Comparison of ENCODE assay signal across 9 cellular contexts in genomic region chr19:44742353-44743031, GRCh38. TPM values are rescaled to one million over a fixed set of nuclear protein-coding genes. Genes with fewer than 3 reads are reported as not detected.
DNase-seq lines count a peak whose midpoint lies in the region; ATAC-seq and TF ChIP-seq lines count a peak whose summit lies in the region.
"Not testable (repeated sequence)": the region's sequence is repeated elsewhere in the genome, so short reads cannot be mapped to it uniquely, and the experiment has no call there.
"Had no signal": no experiment of that assay in that cellular context is flagged by ENCODE, and none has a peak within 500 bp of the region (broad histone marks: within the 10 kb centered on the region; RNA-seq: fewer than 3 reads in every experiment).

No MANE protein-coding gene starts in this region.

- peaks cover 35% of the 10 kb centered on the region for H3K4me1 ChIP-seq in A673 (ENCODE audit: insufficient read depth, low read length, poor library complexity, severe bottlenecking)
- not testable (repeated sequence) for H3K4me1 ChIP-seq in HEK293 (ENCODE audit: control insufficient read depth, insufficient read depth, low read length)
- peaks cover 29% of the 10 kb centered on the region for H3K4me1 ChIP-seq in SJCRH30
- peaks cover 80% of the 10 kb centered on the region for H3K4me1 ChIP-seq in body of pancreas
- H3K4me1 ChIP-seq in fibroblast of lung (ENCODE audit: control insufficient read depth, extremely low read depth, insufficient read depth, low read length) = peaks cover 25% of the 10 kb centered on the region
- peaks cover 26 to 78% (median 62%) of the 10 kb centered on the region in 4 donors for H3K4me1 ChIP-seq in liver (ENCODE audit: control insufficient read depth in 4 of 4, insufficient read depth in 4 of 4, low read length in 3 of 4)
- peaks cover 59% of the 10 kb centered on the region for H3K4me1 ChIP-seq in osteoblast (ENCODE audit: insufficient read depth, low read length)
- H3K4me1 ChIP-seq in subcutaneous abdominal adipose tissue (ENCODE audit: control insufficient read depth in 5 of 5, insufficient read depth in 5 of 5, low read length in 5 of 5) = peaks cover 18 to 79% (median 52%) of the 10 kb centered on the region in 5 donors

- H3K27ac ChIP-seq in A673 (ENCODE audit: low read depth, low read length, poor library complexity, severe bottlenecking) (peak overlapping the region; percentile 65), HEK293 (ENCODE audit: extremely low read depth, low read depth, low read length) (peak overlapping the region; percentile 74), SJCRH30 (peak overlapping the region; percentile 44), body of pancreas (peak overlapping the region; percentile 84 to 98 (median 94)), fibroblast of lung (ENCODE audit: insufficient read depth, low read length) (peak overlapping the region; percentile 70), liver (ENCODE audit: low read depth in 1 of 2, low read length in 2 of 2) (peak overlapping the region; percentile 79 to 86), osteoblast (ENCODE audit: low read depth, low read length) (peak overlapping the region; percentile 98), subcutaneous abdominal adipose tissue (ENCODE audit: low read depth, low read length) (peak overlapping the region; percentile 86)

- not testable (repeated sequence) for H3K79me2 ChIP-seq in fibroblast of lung (ENCODE audit: control insufficient read depth, insufficient read depth, low read length); osteoblast (ENCODE audit: insufficient read depth, low read length)

- not testable (repeated sequence) for H3K9me3 ChIP-seq in A673 (ENCODE audit: low read depth, low read length, poor library complexity, severe bottlenecking); HEK293 (ENCODE audit: control insufficient read depth, insufficient read depth, low read depth, low read length); SJCRH30 (replicated peaks); body of pancreas; fibroblast of lung (ENCODE audit: control insufficient read depth, insufficient read depth, low read depth, low read length); liver (ENCODE audit: control insufficient read depth in 4 of 4, low read length in 3 of 4); osteoblast (ENCODE audit: low read depth, low read length); subcutaneous abdominal adipose tissue (ENCODE audit: control insufficient read depth in 5 of 5, low read length in 5 of 5)

- WGBS in body of pancreas, 2 donors = 47 to 53% methylated on average over 19 to 20 of the region's 20 CpGs
- WGBS in liver = 63% methylated on average over 20 of the region's 20 CpGs

- not testable (repeated sequence) for H4K20me1 ChIP-seq in fibroblast of lung (ENCODE audit: control insufficient read depth, extremely low read depth, insufficient read depth, low read length); osteoblast (ENCODE audit: insufficient read depth, low read length)

- TF ChIP-seq POLR2A in body of pancreas (IDR thresholded peaks at IDR 0.05) = peak in 1 of 3 donors; percentile 21

- POLR2A ChIA-PET in A673 (lab: Charles Lee; ENCODE audit: low non-redundant PET) = not testable (repeated sequence)
- POLR2A ChIA-PET in HEK293 (lab: Yijun Ruan, JAX) = interaction anchor here (0.5 to 1.5 kb wide), 4 partner anchors 11 to 77 kb away, joined by 3 to 4 read pairs (median 4); no protein-coding TSS in a partner anchor

- CTCF ChIA-PET in A673 (lab: Charles Lee) (interaction anchor here (0.6 kb wide), 1 partner anchor 19 kb away, joined by 3 read pairs; no protein-coding TSS in a partner anchor), HEK293 (lab: Yijun Ruan, JAX) (interaction anchor here (0.6 to 4.0 kb wide), 7 partner anchors 12 to 166 kb away, joined by 3 to 23 read pairs (median 5); no protein-coding TSS in a partner anchor)

- H3K4me3 ChIP-seq in A673 (ENCODE audit: low read depth, low read length, poor library complexity, severe bottlenecking); HEK293 (ENCODE audit: low read depth, low read length); SJCRH30; body of pancreas; fibroblast of lung (replicated peaks in 1 of 4; ENCODE audit: control extremely low read depth in 1 of 4, insufficient read depth in 1 of 4, low read depth in 3 of 4, low read length in 4 of 4): not testable (repeated sequence)
- H3K4me3 ChIP-seq in liver (ENCODE audit: low read depth in 1 of 3, low read length in 3 of 3) (peak overlapping the region in 1 of 3 donors; percentile 26), osteoblast (ENCODE audit: insufficient read depth, low read length) (peak overlapping the region; percentile 45), subcutaneous abdominal adipose tissue (ENCODE audit: low read depth in 1 of 5, low read length in 5 of 5) (peak overlapping the region in 1 of 5 donors; percentile 30)

- not testable (repeated sequence) for TF ChIP-seq RAD21 in liver (IDR thresholded peaks at IDR 0.05)

- intact Hi-C loops in A673 (cut with micrococcal nuclease; ENCODE audit: unreplicated experiment); body of pancreas (cut with DNase I): not testable (repeated sequence)

- H3K9ac ChIP-seq in fibroblast of lung (ENCODE audit: insufficient read depth, low read length) = not testable (repeated sequence)
- H3K9ac ChIP-seq in liver (ENCODE audit: low read depth in 1 of 2, low read length in 2 of 2) = peak overlapping the region; percentile 10 to 59
- peak overlapping the region; percentile 8 to 58 (median 48) for H3K9ac ChIP-seq in subcutaneous abdominal adipose tissue (ENCODE audit: low read length in 5 of 5)

- BruUV-seq in A673 (replicated peaks; lab: Mats Ljungman, UMichigan) = not testable (repeated sequence)

- not testable (repeated sequence) for DNase-seq in A673 (ENCODE audit: low spot score); SJCRH30
- DNase-seq in body of pancreas (peak in 2 of 4 donors; percentile 36 to 46), fibroblast of lung (ENCODE audit: low read depth in 2 of 2) (peak in 1 of 2 donors; percentile 66), osteoblast (ENCODE audit: insufficient read length, low spot score, missing footprints) (peak; percentile 69)

- H2AFZ ChIP-seq in fibroblast of lung (ENCODE audit: low read length) = not testable (repeated sequence)
- H2AFZ ChIP-seq in osteoblast (ENCODE audit: low read length) = peak overlapping the region; percentile 70

- H3K4me2 ChIP-seq in fibroblast of lung (ENCODE audit: extremely low read depth, insufficient read depth, low read length) = peak overlapping the region; percentile 18
- H3K4me2 ChIP-seq in osteoblast (ENCODE audit: insufficient read depth, low read length) = peak overlapping the region; percentile 65

- ATAC-seq in body of pancreas = not testable (repeated sequence)

- H3K36me3 ChIP-seq in A673 (ENCODE audit: insufficient read depth, low read length, poor library complexity, severe bottlenecking); HEK293 (ENCODE audit: control insufficient read depth in 2 of 2, insufficient read depth in 1 of 2, low read length in 2 of 2); SJCRH30; body of pancreas (replicated peaks in 1 of 2; ENCODE audit: insufficient read depth in 1 of 2, low read depth in 2 of 2); fibroblast of lung (ENCODE audit: control insufficient read depth, insufficient read depth, low read length); liver (ENCODE audit: control insufficient read depth in 4 of 4, insufficient read depth in 3 of 4, low read depth in 1 of 4, low read length in 3 of 4); osteoblast (ENCODE audit: insufficient read depth, low read length); subcutaneous abdominal adipose tissue (ENCODE audit: control insufficient read depth in 5 of 5, insufficient read depth in 5 of 5, low read length in 5 of 5): not testable (repeated sequence)

- H3K27me3 ChIP-seq in A673 (replicated peaks; ENCODE audit: insufficient read depth, low read depth, low read length, poor library complexity); SJCRH30; body of pancreas; fibroblast of lung (ENCODE audit: control insufficient read depth, insufficient read depth, low read length); liver (ENCODE audit: control insufficient read depth in 4 of 4, insufficient read depth in 4 of 4, low read length in 3 of 4); osteoblast (ENCODE audit: insufficient read depth, low read length); subcutaneous abdominal adipose tissue (ENCODE audit: control insufficient read depth in 5 of 5, insufficient read depth in 4 of 5, low read length in 5 of 5): not testable (repeated sequence)

- TF ChIP-seq CTCF in A673 (conservative IDR thresholded peaks at IDR 0.05; ENCODE audit: low read depth, low read length); HEK293 (tag by site-specific recombination; IDR thresholded peaks at IDR 0.05); body of pancreas (IDR thresholded peaks at IDR 0.05); fibroblast of lung (conservative IDR thresholded peaks at IDR 0.05 in 1 of 2, IDR thresholded peaks at IDR 0.05 in 1 of 2; ENCODE audit: low read depth in 1 of 2, low read length in 2 of 2); liver (IDR thresholded peaks at IDR 0.05; ENCODE audit: low read depth, low read length, missing input control); osteoblast (IDR thresholded peaks at IDR 0.05; ENCODE audit: extremely low read depth, low read depth, low read length): not testable (repeated sequence)

RNA-seq across cellular contexts. Expression of gene BCL3, which starts 6.0 kb away (rescaled TPM):
- total RNA-seq in A673 (2021) (6.6 and 9.9 TPM in 2 replicates), body of pancreas (10 to 100 TPM; 26.2 to 72.5 TPM), fibroblast of lung (10.8 and 20.6 TPM in 2 replicates), liver (10 to 100 TPM in 1 of 2 donors, 1 to 10 TPM in 1; 4.5 to 29.1 TPM), osteoblast (6.5 and 7.2 TPM in 2 replicates)
- total RNA-seq in SJCRH30 (2014; rRNA removed; shearing (Covaris generic)) = 7.3 and 10.0 TPM in 2 replicates
- polyA plus RNA-seq in fibroblast of lung (6.8 and 10.7 TPM in 2 replicates), liver (10 to 100 TPM; 10.3 to 63.6 TPM)
- polyA plus RNA-seq in fibroblast of lung (2012) = 50.8 and 53.1 TPM in 2 replicates
- polyA minus RNA-seq in fibroblast of lung (ENCODE audit: low replicate concordance) = 37.8 and 45.9 TPM in 2 replicates

RNA-seq across cellular contexts. Expression of gene CBLC, which starts 35.2 kb away (rescaled TPM):
- total RNA-seq in A673 (2021) (not detected in 2 replicates), body of pancreas (10 to 100 TPM; 18.5 to 23.6 TPM), fibroblast of lung (under 0.01 and 0.33 TPM in 2 replicates), liver (10 to 100 TPM in 1 of 2 donors, 1 to 10 TPM in 1; 2.1 to 14.0 TPM), osteoblast (not detected in 2 replicates)
- total RNA-seq in SJCRH30 (2014; rRNA removed; shearing (Covaris generic)) = not detected in 2 replicates
- polyA plus RNA-seq in fibroblast of lung (0.06 TPM in 1 of 2 replicates, not detected in the other), liver (1 to 10 TPM; 8.0 to 9.6 TPM)
- not detected in 2 replicates for polyA plus RNA-seq in fibroblast of lung (2012)
- polyA minus RNA-seq in fibroblast of lung (ENCODE audit: low replicate concordance) = not detected in 2 replicates

RNA-seq across cellular contexts. Expression of gene CEACAM16, which starts 43.5 kb away (rescaled TPM):
- total RNA-seq in A673 (2021) = not detected in 2 replicates
- total RNA-seq in SJCRH30 (2014; rRNA removed; shearing (Covaris generic)) = 0.18 and 0.73 TPM in 2 replicates
- total RNA-seq in body of pancreas = 1 to 10 TPM in 1 of 2 donors, under 1 TPM in 1; 0.33 to 1.3 TPM
- total RNA-seq in fibroblast of lung = under 0.01 TPM in 1 of 2 replicates, not detected in the other
- polyA plus RNA-seq in fibroblast of lung = not detected in 2 replicates
- polyA plus RNA-seq in fibroblast of lung (2012) = not detected in 2 replicates
- polyA minus RNA-seq in fibroblast of lung (ENCODE audit: low replicate concordance) = not detected in 2 replicates
- total RNA-seq in liver = under 1 TPM in 1 of 2 donors, not detected in 1; 0.09 TPM
- not detected for polyA plus RNA-seq in liver
- under 0.01 TPM in 1 of 2 replicates, not detected in the other for total RNA-seq in osteoblast
- total RNA-seq: T-cell had no signal

Comparison
In these comparisons a context has a peak if more than half of its experiments do, and no peak if none do; other contexts are left out.
1. H3K27ac ChIP-seq: peak in every context shown above with its lines; median percentile 98 in osteoblast; 94 in body of pancreas; 86 in subcutaneous abdominal adipose tissue; 82 in liver; 74 in HEK293; 70 in fibroblast of lung; 65 in A673; 44 in SJCRH30.